In the genomic region with DNA sequence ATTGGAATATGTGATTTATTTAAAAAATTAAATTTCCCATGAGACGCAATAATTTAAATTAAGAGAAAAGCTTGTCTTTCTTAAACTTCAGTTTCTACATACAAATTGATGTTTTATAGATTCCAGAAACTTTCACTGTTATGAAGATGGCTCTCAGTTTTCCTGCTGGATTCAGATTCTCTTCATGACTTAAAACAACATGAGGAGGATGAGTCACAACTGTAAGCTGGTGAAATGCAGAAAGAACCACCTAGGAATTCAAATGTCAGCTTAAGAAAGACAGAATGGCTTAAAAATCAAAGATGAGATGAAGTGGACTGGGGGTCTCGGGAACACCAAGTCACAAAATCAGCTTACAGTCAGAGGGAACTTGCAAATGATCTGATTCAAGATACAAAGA, we compare ENCODE assay signal across 16 cellular contexts.
A peak's percentile ranks its signal among the peaks of the same experiment; 100 is the strongest.
DNase-seq lines count a peak whose midpoint lies in the region; ATAC-seq, FAIRE-seq and TF ChIP-seq lines count a peak whose summit lies in the region.
"Had no signal": no experiment of that assay in that cellular context is flagged by ENCODE, and none has a peak within 500 bp of the region (broad histone marks: within the 10 kb centered on the region; RNA-seq: fewer than 3 reads in every experiment).

No MANE protein-coding gene starts in this region.

- H3K36me3 ChIP-seq in bronchial epithelial cell (ENCODE audit: control insufficient read depth, insufficient read depth, low read length) (no peaks in the 10 kb centered on the region), stomach (no peaks in the 10 kb centered on the region), right lobe of liver (no peaks in the 10 kb centered on the region)
- H3K36me3 ChIP-seq: adrenal gland, BLaER1, thyroid gland had no signal

- H3K27me3 ChIP-seq in bronchial epithelial cell (ENCODE audit: control insufficient read depth, insufficient read depth, low read length): no peaks in the 10 kb centered on the region
- no peaks in the 10 kb centered on the region for H3K27me3 ChIP-seq in stomach
- H3K27me3 ChIP-seq in right lobe of liver: no peaks in the 10 kb centered on the region
- H3K27me3 ChIP-seq: adrenal gland, BLaER1, thyroid gland had no signal

- H3K27ac ChIP-seq in stomach: no peak overlapping the region
- no peak overlapping the region for H3K27ac ChIP-seq in right lobe of liver
- H3K27ac ChIP-seq: adrenal gland, BLaER1, thyroid gland had no signal

- DNase-seq in AG04449 (ENCODE audit: low read depth, low spot score) (peak; percentile 51), HS-5 (ENCODE audit: low read depth) (peak; percentile 53), bronchial epithelial cell (ENCODE audit: low read depth) (peak; percentile 75), myocyte (ENCODE audit: low read depth) (peak; percentile 37), stomach (no peak), NCI-H1105 (lab: John Stamatoyannopoulos, UW) (no peak), right lobe of liver (no peak), NCI-H1092 (lab: John Stamatoyannopoulos, UW) (no peak)
- DNase-seq: adrenal gland, GF-D8, NCI-H2227 treated with DMSO at 0.1 percent for 48 hours, right cardiac atrium, RPMI8226, thyroid gland had no signal

- H3K4me3 ChIP-seq in AG04449 (ENCODE audit: low read depth, low read length) (no peak overlapping the region), bronchial epithelial cell (ENCODE audit: low read depth, low read length) (no peak overlapping the region), stomach (no peak overlapping the region), right lobe of liver (no peak overlapping the region)
- H3K4me3 ChIP-seq: adrenal gland, BLaER1, thyroid gland had no signal

- TF ChIP-seq EP300 in stomach (IDR thresholded peaks at IDR 0.05): no peak

- H3K4me1 ChIP-seq in stomach (peaks cover 0 to 10% (median 0%) of the 10 kb centered on the region in 4 donors), right lobe of liver (no peaks in the 10 kb centered on the region)
- H3K4me1 ChIP-seq: adrenal gland, BLaER1, thyroid gland had no signal

- TF ChIP-seq CTCF in AG04449 (IDR thresholded peaks at IDR 0.05; ENCODE audit: insufficient read depth, low read length, missing control alignments) (no peak), bronchial epithelial cell (IDR thresholded peaks at IDR 0.05; ENCODE audit: insufficient read depth, low read length, severe bottlenecking) (no peak), stomach (IDR thresholded peaks at IDR 0.05) (no peak), right lobe of liver (IDR thresholded peaks at IDR 0.05) (no peak)

- 88 to 94% (median 91%) methylated on average over 2 of the region's 2 CpGs for WGBS in stomach, 5 donors
- 88% methylated on average over 2 of the region's 2 CpGs for WGBS in right lobe of liver (ENCODE audit: insufficient coverage, low coverage, low lambda C conversion rate, missing lambda C conversion rate)

- CTCF ChIA-PET in AG04449 (lab: Yijun Ruan, JAX): interaction anchor here (0.7 to 2.9 kb wide), 7 partner anchors 11 to 354 kb away, joined by 3 to 15 read pairs (median 5); no protein-coding TSS in a partner anchor

- FAIRE-seq in bronchial epithelial cell (lab: Jason Lieb, UNC): no peak
- FAIRE-seq: endometrium had no signal

- POLR2A ChIA-PET in AG04449 (lab: Yijun Ruan, JAX): interaction anchor here (0.7 to 1.0 kb wide), 3 partner anchors 53 to 1956 kb away, joined by 3 read pairs; no protein-coding TSS in a partner anchor

- ATAC-seq in right lobe of liver: no peak
- ATAC-seq: right cardiac atrium had no signal

- no peaks in the 10 kb centered on the region for H3K9me3 ChIP-seq in stomach
- H3K9me3 ChIP-seq in right lobe of liver: no peaks in the 10 kb centered on the region
- H3K9me3 ChIP-seq: adrenal gland, BLaER1, thyroid gland had no signal

- intact Hi-C loops in stomach (cut with DNase I; ENCODE audit: low total_unique reads): no loop called here
- intact Hi-C loops in right lobe of liver (cut with DNase I): no loop called here

- TF ChIP-seq POLR2A in stomach (IDR thresholded peaks at IDR 0.05): no peak
- TF ChIP-seq POLR2A in right lobe of liver (IDR thresholded peaks at IDR 0.05): no peak

Comparison
In these comparisons a context has a peak if more than half of its experiments do, and no peak if none do; other contexts are left out.
1. DNase-seq: peak in AG04449 (single experiment), HS-5 (single experiment), bronchial epithelial cell (single experiment) and myocyte (single experiment); none in stomach (single experiment), NCI-H1105 (single experiment), right lobe of liver (0 of 3) and NCI-H1092 (single experiment).